1 cellular context compared by ENCODE assay signal in genomic region chr2:27721335-27721734, GRCh38.
TF ChIP-seq lines count a peak whose summit lies in the region.

No MANE protein-coding gene starts in this region.

TF ChIP-seq in HepG2, 621 proteins besides CTCF, POLR2A, EP300 and RAD21 (continued from another document):
- TF ChIP-seq FIP1L1 (IDR thresholded peaks at IDR 0.05; ENCODE audit: borderline replicate concordance, insufficient read depth, low read depth, low read length) (no peak), MED1 (CRISPR knock-in tag; IDR thresholded peaks at IDR 0.05) (no peak), FOXP4 (CRISPR knock-in tag; IDR thresholded peaks at IDR 0.05) (no peak), FOXK1 (CRISPR knock-in tag; IDR thresholded peaks at IDR 0.05; ENCODE audit: borderline replicate concordance, low read depth) (no peak), CBX2 (IDR thresholded peaks at IDR 0.05; ENCODE audit: low read depth, low read length) (no peak), CBX2 (CRISPR knock-in tag; IDR thresholded peaks at IDR 0.05; ENCODE audit: low read depth) (no peak), TBX3 (IDR thresholded peaks at IDR 0.05; ENCODE audit: borderline replicate concordance) (peak; percentile 49; the same call in 1 of the 2 replicates), RARA (CRISPR knock-in tag; IDR thresholded peaks at IDR 0.05) (peak; percentile 40; the same call in 1 of the 2 replicates), SUZ12 (IDR thresholded peaks at IDR 0.05; ENCODE audit: low read depth, low read length) (no peak), ZNF329 (CRISPR knock-in tag; IDR thresholded peaks at IDR 0.05; ENCODE audit: low read depth) (no peak), RFX3 (CRISPR knock-in tag; IDR thresholded peaks at IDR 0.05) (no peak), HDAC1 (CRISPR knock-in tag; IDR thresholded peaks at IDR 0.05) (no peak), SSRP1 (CRISPR knock-in tag; IDR thresholded peaks at IDR 0.05) (no peak), PLSCR1 (CRISPR knock-in tag; IDR thresholded peaks at IDR 0.05; ENCODE audit: borderline replicate concordance) (no peak), ZNF761 (CRISPR knock-in tag; conservative IDR thresholded peaks at IDR 0.05) (no peak), HMGXB3 (CRISPR knock-in tag; IDR thresholded peaks at IDR 0.05; ENCODE audit: borderline replicate concordance) (no peak), ZNF704 (CRISPR knock-in tag; IDR thresholded peaks at IDR 0.05; ENCODE audit: borderline replicate concordance) (no peak), ZBTB38 (CRISPR knock-in tag; IDR thresholded peaks at IDR 0.05) (no peak), THYN1 (CRISPR knock-in tag; IDR thresholded peaks at IDR 0.05; ENCODE audit: borderline replicate concordance, low read depth) (no peak), ZNF30 (CRISPR knock-in tag; IDR thresholded peaks at IDR 0.05) (no peak), CBX1 (IDR thresholded peaks at IDR 0.05; ENCODE audit: low read depth) (no peak), HNRNPL (IDR thresholded peaks at IDR 0.05; ENCODE audit: low read depth, low read length) (peak; percentile 88)
